10 cellular contexts compared by ENCODE assay signal in the genomic region with DNA sequence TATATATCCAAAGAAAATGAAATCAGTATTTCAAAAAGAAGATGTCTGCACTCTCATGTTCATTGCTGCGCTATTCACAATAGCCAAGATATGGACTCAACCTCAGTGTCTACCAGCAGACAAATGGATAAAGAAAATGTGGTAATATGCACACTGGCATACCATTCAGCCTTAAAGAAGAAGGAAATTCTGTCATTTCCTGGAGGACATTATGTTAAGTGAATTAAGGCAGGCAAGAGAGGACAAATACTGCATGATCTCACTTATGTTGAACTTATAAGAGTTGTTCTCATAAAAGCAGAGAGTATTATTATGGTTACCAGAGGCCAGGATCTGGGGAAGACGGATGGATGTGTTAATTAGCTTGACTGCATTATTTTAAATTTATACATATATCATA.
"Had no signal": no experiment of that assay in that cellular context is flagged by ENCODE, and none has a peak within 500 bp of the region (broad histone marks: within the 10 kb centered on the region; RNA-seq: fewer than 3 reads in every experiment).

No MANE protein-coding gene starts in this region.

- H3K9me3 Mint-ChIP-seq: HFFc6, IgD-negative memory B cell had no signal

- H3K27ac ChIP-seq: GM23248, HL-60 had no signal

- H3K9me3 ChIP-seq: HAP-1 had no signal

- H3K36me3 ChIP-seq: HAP-1 had no signal

- H3K27me3 Mint-ChIP-seq: IgD-negative memory B cell had no signal

- H3K4me1 Mint-ChIP-seq: IgD-negative memory B cell had no signal

- H3K9ac ChIP-seq: GM23248 had no signal

- H3K4me1 ChIP-seq: HAP-1 had no signal

- H3K27ac Mint-ChIP-seq: HFFc6, IgD-negative memory B cell had no signal

- DNase-seq: GM23248, GOT3, H7, HFFc6, KG1 had no signal

- H2AFZ ChIP-seq: GM23248 had no signal

- FAIRE-seq: HepG2 had no signal

- H3K4me3 ChIP-seq: GM23248, HAP-1 had no signal

- H3K4me3 Mint-ChIP-seq: HFFc6, IgD-negative memory B cell had no signal

- ATAC-seq: HCT116, HepG2 had no signal

- H3K36me3 Mint-ChIP-seq: IgD-negative memory B cell had no signal
